9 cellular contexts compared by ENCODE assay signal in genomic region chr15:82680200-82681102, GRCh38. TPM values are rescaled to one million over a fixed set of nuclear protein-coding genes. Genes with fewer than 3 reads are reported as not detected.
DNase-seq lines count a peak whose midpoint lies in the region; ATAC-seq and TF ChIP-seq lines count a peak whose summit lies in the region.
"Had no signal": no experiment of that assay in that cellular context is flagged by ENCODE, and none has a peak within 500 bp of the region (broad histone marks: within the 10 kb centered on the region; RNA-seq: fewer than 3 reads in every experiment).

No MANE protein-coding gene starts in this region.

- no peaks in the 10 kb centered on the region for H3K4me1 ChIP-seq in smooth muscle cell (ENCODE audit: low read depth)
- H3K4me1 ChIP-seq in gastrocnemius medialis, result peaks cover 0 to 4% of the 10 kb centered on the region in 2 donors

- TF ChIP-seq CTCF in glutamatergic neuron (IDR thresholded peaks at IDR 0.05; ENCODE audit: partially characterized antibody, unreplicated experiment) (no peak), smooth muscle cell (IDR thresholded peaks at IDR 0.05; ENCODE audit: borderline replicate concordance, insufficient read depth, poor library complexity, severe bottlenecking) (peak; percentile 8), gastrocnemius medialis (IDR thresholded peaks at IDR 0.05 in 4 of 5, conservative IDR thresholded peaks at IDR 0.05 in 1 of 5) (no peak)

- H3F3A ChIP-seq in smooth muscle cell (ENCODE audit: low read depth), result no peaks in the 10 kb centered on the region

- no peak for TF ChIP-seq POLR2A in gastrocnemius medialis (IDR thresholded peaks at IDR 0.05)

- peaks cover 7% of the 10 kb centered on the region for H3K9me3 Mint-ChIP-seq in glutamatergic neuron (ENCODE audit: unreplicated experiment)

- H3K36me3 ChIP-seq in smooth muscle cell (ENCODE audit: low read depth) (no peaks in the 10 kb centered on the region), gastrocnemius medialis (no peaks in the 10 kb centered on the region)

- in situ Hi-C loops in gastrocnemius medialis (cut with MboI; ENCODE audit: low sequenced_read_pairs in 4 of 4), result no loop called here

- ATAC-seq in GM21717 (IDR thresholded peaks at IDR 0.05; ENCODE audit: unreplicated experiment), result peak; percentile 87
- no peak for ATAC-seq in gastrocnemius medialis

- peak overlapping the region; percentile 80 for H3K4me2 ChIP-seq in smooth muscle cell

- H3K4me1 Mint-ChIP-seq in glutamatergic neuron (ENCODE audit: low read depth, unreplicated experiment), result peaks cover 6% of the 10 kb centered on the region

- peak overlapping the region; percentile 46 for H3K4me3 ChIP-seq in smooth muscle cell
- peak overlapping the region in 2 of 4 donors; percentile 25 to 31 for H3K4me3 ChIP-seq in gastrocnemius medialis

- no peaks in the 10 kb centered on the region for H3K79me2 ChIP-seq in smooth muscle cell (ENCODE audit: low read depth)

- H4K20me1 ChIP-seq in smooth muscle cell (ENCODE audit: low read depth), result no peaks in the 10 kb centered on the region

- peaks cover 4% of the 10 kb centered on the region for H3K36me3 Mint-ChIP-seq in glutamatergic neuron (ENCODE audit: unreplicated experiment)

- 6% methylated on average over 47 of the region's 76 CpGs for WGBS in smooth muscle cell (ENCODE audit: low lambda C conversion rate)

- no peak overlapping the region for H3K9ac ChIP-seq in smooth muscle cell (ENCODE audit: low read depth)

- no peak overlapping the region for H3K27ac ChIP-seq in smooth muscle cell (ENCODE audit: low read depth)
- no peak overlapping the region for H3K27ac ChIP-seq in gastrocnemius medialis

- H3K27ac Mint-ChIP-seq in glutamatergic neuron (ENCODE audit: unreplicated experiment), result peak overlapping the region; percentile 84

- intact Hi-C loops in gastrocnemius medialis (cut with DNase I; ENCODE audit: low total_unique reads), result no loop called here

- H3K27me3 ChIP-seq in smooth muscle cell (ENCODE audit: low read depth) (peaks cover 48% of the 10 kb centered on the region), gastrocnemius medialis (peaks cover 28 to 36% (median 32%) of the 10 kb centered on the region in 3 donors)

- H2AFZ ChIP-seq in smooth muscle cell (ENCODE audit: low read depth), result no peak overlapping the region

- peak; percentile 42 for DNase-seq in DMS53 treated with DMSO at 0.1 percent for 48 hours (lab: John Stamatoyannopoulos, UW; ENCODE audit: unreplicated experiment)
- peak; percentile 83 to 84 for DNase-seq in NCI-H2081 (lab: John Stamatoyannopoulos, UW)
- DNase-seq in activated CD8-positive, alpha-beta memory T cell treated with anti-CD3 and anti-CD28 coated beads, Interleukin-2, amount 50 U/mL, for 24 hours (ENCODE audit: extremely low read depth), result peak; percentile 36
- peak; percentile 83 for DNase-seq in glutamatergic neuron
- DNase-seq in smooth muscle cell (lab: John Stamatoyannopoulos, UW; ENCODE audit: unreplicated experiment), result no peak
- DNase-seq in gastrocnemius medialis, result no peak
- no peak for DNase-seq in globus pallidus (ENCODE audit: low spot score)

- H3K9me3 ChIP-seq in smooth muscle cell (replicated peaks; ENCODE audit: low read depth), result no peaks in the 10 kb centered on the region
- no peaks in the 10 kb centered on the region for H3K9me3 ChIP-seq in gastrocnemius medialis

- H3K4me3 Mint-ChIP-seq in glutamatergic neuron (ENCODE audit: unreplicated experiment), result peak overlapping the region; percentile 85

- peaks cover 2% of the 10 kb centered on the region for H3K27me3 Mint-ChIP-seq in glutamatergic neuron (ENCODE audit: unreplicated experiment)

RNA-seq across cellular contexts. Expression of gene AP3B2, which starts 29.2 kb away (rescaled TPM):
- total RNA-seq in glutamatergic neuron (ENCODE audit: unreplicated experiment), result 218 TPM
- total RNA-seq in smooth muscle cell, result 1.0 and 1.6 TPM in 2 replicates
- polyA plus RNA-seq in smooth muscle cell, result 0.66 and 1.9 TPM in 2 replicates
- total RNA-seq in gastrocnemius medialis, result under 1 TPM in 1 of 4 donors, not detected in 3; 0.32 TPM
- total RNA-seq: HT1080 had no signal

RNA-seq across cellular contexts. Expression of gene CPEB1, which starts 33.3 kb away (rescaled TPM):
- total RNA-seq in glutamatergic neuron (ENCODE audit: unreplicated experiment) (15.2 TPM), smooth muscle cell (5.8 and 10.2 TPM in 2 replicates), gastrocnemius medialis (1 to 10 TPM in 3 of 4 donors, under 1 TPM in 1; 0.69 to 3.9 (median 2.7) TPM)
- polyA plus RNA-seq in smooth muscle cell, result 5.3 and 9.8 TPM in 2 replicates

Comparison
In these comparisons a context has a peak if more than half of its experiments do, and no peak if none do; other contexts are left out.
1. DNase-seq: peak in DMS53 treated with DMSO at 0.1 percent for 48 hours (single experiment), NCI-H2081 (2 of 2), activated CD8-positive, alpha-beta memory T cell treated with anti-CD3 and anti-CD28 coated beads, Interleukin-2, amount 50 U/mL, for 24 hours (single experiment) and glutamatergic neuron (single experiment); none in smooth muscle cell (single experiment), gastrocnemius medialis (0 of 2) and globus pallidus (single experiment).
2. RNA of gene AP3B2, which starts 29.2 kb away (total RNA-seq): 218 TPM in glutamatergic neuron (single experiment); 1.0 to 1.6 TPM in smooth muscle cell and 0.32 TPM in gastrocnemius medialis; every median in the first group is over 10 times any median in the second.